8 cellular contexts compared by ENCODE assay signal in the genomic region with DNA sequence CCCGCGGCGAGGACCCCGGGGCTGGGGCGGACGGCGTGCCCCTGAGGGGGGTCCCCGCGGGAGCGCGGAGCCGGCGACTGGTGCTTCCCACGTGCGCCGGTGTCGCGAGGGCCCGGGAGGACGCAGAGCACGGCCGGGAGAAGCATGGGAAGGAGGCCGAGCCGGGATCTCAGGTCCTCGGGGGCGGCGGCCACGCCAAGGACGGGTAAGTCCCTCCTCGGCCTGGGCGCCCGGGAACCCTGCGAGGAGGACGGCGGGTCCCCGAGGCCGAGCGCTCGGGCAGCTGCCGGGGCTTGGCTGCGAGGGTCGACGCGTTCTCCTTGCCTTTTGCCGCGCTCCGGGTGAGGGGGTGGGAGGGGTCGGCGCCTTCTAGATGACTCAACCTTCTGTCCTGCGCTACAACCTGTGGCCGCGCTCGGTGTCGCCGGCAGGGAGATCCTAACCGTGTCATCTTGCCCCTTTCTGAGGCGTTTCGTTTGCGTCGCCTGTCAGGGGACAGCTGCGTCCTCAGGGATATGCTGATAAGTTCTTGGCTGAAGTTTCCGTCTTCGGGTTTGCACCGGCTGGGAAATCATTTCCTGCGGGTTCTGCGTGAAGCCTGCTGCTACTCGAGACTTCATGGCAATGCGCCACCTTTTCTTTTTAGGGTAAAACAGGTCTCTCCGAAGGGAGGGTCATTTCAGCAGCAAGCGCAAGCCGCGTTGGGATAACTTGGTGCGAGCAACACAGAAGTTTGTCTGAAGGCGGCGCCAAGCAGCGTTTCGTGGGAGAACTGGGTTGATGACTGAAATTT. TPM values are rescaled to one million over a fixed set of nuclear protein-coding genes. Genes with fewer than 3 reads are reported as not detected.
A peak's percentile ranks its signal among the peaks of the same experiment; 100 is the strongest.
DNase-seq lines count a peak whose midpoint lies in the region; ATAC-seq lines count a peak whose summit lies in the region.

No MANE protein-coding gene starts in this region.

- no peaks in the 10 kb centered on the region for H3K9me3 Mint-ChIP-seq in memory B cell

- H3K4me1 Mint-ChIP-seq in memory B cell: peaks cover 21% of the 10 kb centered on the region

- H3K9me3 ChIP-seq in ectodermal cell (ENCODE audit: control insufficient read depth, low read length): no peaks in the 10 kb centered on the region

- H3K27me3 ChIP-seq in ectodermal cell (ENCODE audit: control insufficient read depth, insufficient read depth, low read length, poor library complexity, severe bottlenecking): peaks cover 29% of the 10 kb centered on the region

- peak overlapping the region; percentile 75 for H3K27ac ChIP-seq in ectodermal cell (ENCODE audit: insufficient read depth, low read depth, low read length, poor library complexity, severe bottlenecking)

- peaks cover 3% of the 10 kb centered on the region for H3K36me3 Mint-ChIP-seq in memory B cell

- H3K27me3 Mint-ChIP-seq in memory B cell: no peaks in the 10 kb centered on the region

- 0 to 1% methylated on average over 77 of the region's 77 CpGs for WGBS in ectodermal cell, 2 experiments

- H3K36me3 ChIP-seq in ectodermal cell (ENCODE audit: control insufficient read depth, insufficient read depth, low read length): no peaks in the 10 kb centered on the region

- peak; percentile 14 to 66 (median 64) for DNase-seq in NCI-H1417 (lab: John Stamatoyannopoulos, UW)
- DNase-seq in NCI-H1417 treated with DMSO at 0.1 percent for 48 hours (lab: John Stamatoyannopoulos, UW): no peak
- peak; percentile 31 for DNase-seq in NCI-H146 treated with DMSO at 0.1 percent for 48 hours (lab: John Stamatoyannopoulos, UW; ENCODE audit: unreplicated experiment)
- DNase-seq in activated CD4-positive, alpha-beta T cell treated with anti-CD3 and anti-CD28 coated beads, Interleukin-2, amount 50 U/mL, for 48 hours: peak; percentile 68 to 79
- DNase-seq in memory B cell (ENCODE audit: low spot score in 2 of 2): peak; percentile 52 to 62
- DNase-seq in stimulated activated CD8-positive, alpha-beta memory T cell treated with anti-CD3 and anti-CD28 coated beads, Interleukin-12 subunit alpha, Interleukin-12 subunit beta, amount 100 ng/mL, for 4 hours (ENCODE audit: low read depth): peak; percentile 43

- H3K4me1 ChIP-seq in ectodermal cell (ENCODE audit: control insufficient read depth, insufficient read depth, low read length): no peaks in the 10 kb centered on the region

- peak overlapping the region; percentile 97 for H3K4me3 Mint-ChIP-seq in memory B cell

- peak; percentile 38 for ATAC-seq in HG02623 (IDR thresholded peaks at IDR 0.05; ENCODE audit: unreplicated experiment)
- ATAC-seq in memory B cell (ENCODE audit: low read depth): peak; percentile 71

- peak overlapping the region; percentile 97 for H3K27ac Mint-ChIP-seq in memory B cell

- peak overlapping the region; percentile 83 for H3K4me3 ChIP-seq in ectodermal cell (ENCODE audit: insufficient read depth, low read depth, low read length)

RNA-seq across cellular contexts. Expression of gene TASOR2, which starts 0.5 kb away (rescaled TPM):
- 30.3 TPM for polyA plus RNA-seq in ectodermal cell (2013, experiment 1 of 4)
- polyA plus RNA-seq in ectodermal cell (2013, experiment 2 of 4): 37.7 TPM
- 27.7 TPM for polyA plus RNA-seq in ectodermal cell (2013, experiment 3 of 4)
- polyA plus RNA-seq in ectodermal cell (2013, experiment 4 of 4): 31.0 TPM

RNA-seq across cellular contexts. Expression of gene ASB13, which starts 18.8 kb away (rescaled TPM):
- polyA plus RNA-seq in ectodermal cell (2013, experiment 1 of 4): 19.8 TPM
- 21.2 TPM for polyA plus RNA-seq in ectodermal cell (2013, experiment 2 of 4)
- 17.2 TPM for polyA plus RNA-seq in ectodermal cell (2013, experiment 3 of 4)
- 16.7 TPM for polyA plus RNA-seq in ectodermal cell (2013, experiment 4 of 4)
